9 cellular contexts compared by ENCODE assay signal in the genomic region with DNA sequence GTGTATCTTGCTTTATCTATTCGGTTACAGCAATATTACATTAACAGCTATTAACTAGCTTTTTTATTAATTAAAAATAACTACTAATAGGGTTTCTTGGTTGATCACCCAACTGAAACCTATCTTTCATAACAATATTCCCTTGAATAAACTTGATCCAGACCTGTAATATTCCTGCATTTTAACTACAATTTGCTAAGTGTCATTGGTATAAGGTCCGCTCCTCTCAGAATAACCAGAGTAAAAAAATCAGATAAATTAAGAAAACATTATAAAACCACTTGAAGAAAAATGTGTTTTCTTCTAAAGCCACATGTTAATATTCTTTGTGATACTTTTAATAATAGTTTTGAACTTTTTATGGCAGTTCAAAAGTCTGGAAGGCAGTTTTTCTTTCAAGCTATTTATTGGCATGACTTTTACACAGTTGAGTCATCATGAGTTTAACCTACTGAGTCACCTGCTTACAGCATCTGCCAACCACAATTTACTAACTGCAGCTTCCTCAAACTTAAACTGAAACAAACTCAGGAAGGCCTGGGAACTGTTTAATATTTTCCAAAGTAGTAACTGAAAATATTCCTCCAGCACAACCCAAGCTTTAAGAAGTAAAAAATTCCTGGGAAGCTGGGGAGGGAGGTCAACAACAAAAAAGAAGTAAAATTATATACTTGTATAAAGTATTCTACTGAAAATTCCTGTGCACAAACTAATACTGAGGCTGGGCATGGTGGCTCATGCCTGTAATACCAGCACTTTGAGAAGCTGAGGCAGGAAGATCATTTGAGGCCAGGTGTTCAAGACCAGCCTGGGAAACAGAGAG.
DNase-seq lines count a peak whose midpoint lies in the region; ATAC-seq, FAIRE-seq and TF ChIP-seq lines count a peak whose summit lies in the region.
"Had no signal": no experiment of that assay in that cellular context is flagged by ENCODE, and none has a peak within 500 bp of the region (broad histone marks: within the 10 kb centered on the region; RNA-seq: fewer than 3 reads in every experiment).

No MANE protein-coding gene starts in this region.

- intact Hi-C loops in ovary (cut with DNase I) = no loop called here

- no peak overlapping the region for H3K27ac ChIP-seq in HEK293 (ENCODE audit: extremely low read depth, low read depth, low read length)
- H3K27ac ChIP-seq in ovary = no peak overlapping the region

- POLR2A ChIA-PET in HEK293 (lab: Yijun Ruan, JAX) = interaction anchor here (0.6 to 2.5 kb wide), 2 partner anchors 19 to 33 kb away, joined by 4 to 9 read pairs; no protein-coding TSS in a partner anchor

- TF ChIP-seq CTCF in HEK293 (tag by site-specific recombination; IDR thresholded peaks at IDR 0.05) (no peak), LNCaP clone FGC (IDR thresholded peaks at IDR 0.05; ENCODE audit: control insufficient read depth, extremely low read depth, insufficient read depth) (no peak), ovary (IDR thresholded peaks at IDR 0.05) (no peak)

- H3K27me3 ChIP-seq in ovary = no peaks in the 10 kb centered on the region

- FAIRE-seq in urothelium cell line (lab: Jason Lieb, UNC) = no peak

- ATAC-seq in left lobe of liver = peak; percentile 90

- H3K36me3 ChIP-seq in HEK293 (ENCODE audit: control insufficient read depth in 2 of 2, insufficient read depth in 1 of 2, low read length in 2 of 2) (no peaks in the 10 kb centered on the region; a peak in 1 of 3 replicates), ovary (no peaks in the 10 kb centered on the region)

- H3K4me1 ChIP-seq in HEK293 (ENCODE audit: control insufficient read depth, insufficient read depth, low read length) (peaks cover 12% of the 10 kb centered on the region), ovary (ENCODE audit: insufficient read depth) (no peaks in the 10 kb centered on the region)

- 45 to 77% (median 64%) methylated on average over 2 of the region's 2 CpGs for WGBS in ovary, 3 donors

- peak; percentile 9 for DNase-seq in NCI-H2196 (lab: John Stamatoyannopoulos, UW; ENCODE audit: unreplicated experiment)
- DNase-seq in NCI-H2196 treated with DMSO at 0.1 percent for 48 hours (lab: John Stamatoyannopoulos, UW; ENCODE audit: unreplicated experiment) = no peak
- peak; percentile 56 for DNase-seq in LNCaP clone FGC (ENCODE audit: low read depth)
- DNase-seq in amniotic epithelial cell (ENCODE audit: low read depth) = peak; percentile 93
- no peak for DNase-seq in left lobe of liver (ENCODE audit: low spot score)
- peak; percentile 78 for DNase-seq in urothelium cell line (ENCODE audit: low spot score)
- no peak for DNase-seq in ovary

- TF ChIP-seq EP300 in ovary (IDR thresholded peaks at IDR 0.05) = no peak

- H3K9me3 ChIP-seq in HEK293 (ENCODE audit: control insufficient read depth, insufficient read depth, low read depth, low read length) (no peaks in the 10 kb centered on the region), ovary (no peaks in the 10 kb centered on the region)
- H3K9me3 ChIP-seq: Caco-2 had no signal

- H3K4me3 ChIP-seq in HEK293 (ENCODE audit: low read depth, low read length) (no peak overlapping the region), LNCaP clone FGC (ENCODE audit: low read depth, low read length) (no peak overlapping the region), ovary (no peak overlapping the region)

- TF ChIP-seq POLR2A in ovary (IDR thresholded peaks at IDR 0.05) = no peak

- CTCF ChIA-PET in HEK293 (lab: Yijun Ruan, JAX) = interaction anchor here (0.5 to 1.2 kb wide), 6 partner anchors 20 to 584 kb away, joined by 3 to 5 read pairs (median 4); no protein-coding TSS in a partner anchor

TF ChIP-seq in HEK293, 187 proteins besides CTCF, POLR2A, EP300 and RAD21 (continues in another document):
- TF ChIP-seq ZNF112 (tag by site-specific recombination; IDR thresholded peaks at IDR 0.05) (no peak), ZNF473 (tag by site-specific recombination; IDR thresholded peaks at IDR 0.05) (no peak), PRDM6 (tag by site-specific recombination; IDR thresholded peaks at IDR 0.05) (peak; percentile 99), OVOL3 (tag by site-specific recombination; IDR thresholded peaks at IDR 0.05) (no peak), ZEB2 (tag by site-specific recombination; IDR thresholded peaks at IDR 0.05) (no peak), ZNF23 (tag by site-specific recombination; IDR thresholded peaks at IDR 0.05; ENCODE audit: borderline replicate concordance) (no peak), SP3 (tag by site-specific recombination; IDR thresholded peaks at IDR 0.05) (no peak), SETDB1 (IDR thresholded peaks at IDR 0.05; ENCODE audit: insufficient read length, low read length) (no peak), ZNF266 (tag by site-specific recombination; IDR thresholded peaks at IDR 0.05; ENCODE audit: low read depth) (no peak), ZNF792 (tag by site-specific recombination; IDR thresholded peaks at IDR 0.05) (no peak), ZFP37 (tag by site-specific recombination; IDR thresholded peaks at IDR 0.05) (no peak), ZNF404 (tag by site-specific recombination; IDR thresholded peaks at IDR 0.05) (no peak), ZNF175 (tag by site-specific recombination; IDR thresholded peaks at IDR 0.05) (no peak), EGR2 (tag by site-specific recombination; IDR thresholded peaks at IDR 0.05; ENCODE audit: low read depth) (no peak), ZNF433 (tag by site-specific recombination; IDR thresholded peaks at IDR 0.05; ENCODE audit: low read depth) (no peak), ZNF24 (tag by site-specific recombination; IDR thresholded peaks at IDR 0.05) (no peak), ZNF677 (tag by site-specific recombination; IDR thresholded peaks at IDR 0.05) (no peak), ZNF2 (tag by site-specific recombination; IDR thresholded peaks at IDR 0.05) (no peak), ZNF629 (tag by site-specific recombination; IDR thresholded peaks at IDR 0.05) (0 out of 2 replicates have a peak, but pooled peaks have one; percentile 62), OSR2 (tag by site-specific recombination; IDR thresholded peaks at IDR 0.05) (peak; percentile 74), ZBTB48 (tag by site-specific recombination; IDR thresholded peaks at IDR 0.05) (no peak), ZNF221 (tag by site-specific recombination; IDR thresholded peaks at IDR 0.05; ENCODE audit: borderline replicate concordance) (no peak), ZNF660 (tag by site-specific recombination; IDR thresholded peaks at IDR 0.05) (peak; percentile 79), MEIS1 (CRISPR knock-in tag; IDR thresholded peaks at IDR 0.05; ENCODE audit: borderline replicate concordance) (no peak), ZNF140 (tag by site-specific recombination; IDR thresholded peaks at IDR 0.05) (no peak), GFI1B (tag by site-specific recombination; IDR thresholded peaks at IDR 0.05) (no peak), ZFP41 (tag by site-specific recombination; IDR thresholded peaks at IDR 0.05; ENCODE audit: borderline replicate concordance) (no peak), ZNF391 (tag by site-specific recombination; IDR thresholded peaks at IDR 0.05; ENCODE audit: borderline replicate concordance, low read depth) (no peak), ZNF416 (tag by site-specific recombination; IDR thresholded peaks at IDR 0.05) (no peak), ZBTB8A (tag by site-specific recombination; IDR thresholded peaks at IDR 0.05) (no peak), ZNF394 (tag by site-specific recombination; IDR thresholded peaks at IDR 0.05; ENCODE audit: borderline replicate concordance) (no peak; the same call in 1 of the 2 replicates), ZNF707 (tag by site-specific recombination; IDR thresholded peaks at IDR 0.05) (no peak)
- TF ChIP-seq, protein P1, sequence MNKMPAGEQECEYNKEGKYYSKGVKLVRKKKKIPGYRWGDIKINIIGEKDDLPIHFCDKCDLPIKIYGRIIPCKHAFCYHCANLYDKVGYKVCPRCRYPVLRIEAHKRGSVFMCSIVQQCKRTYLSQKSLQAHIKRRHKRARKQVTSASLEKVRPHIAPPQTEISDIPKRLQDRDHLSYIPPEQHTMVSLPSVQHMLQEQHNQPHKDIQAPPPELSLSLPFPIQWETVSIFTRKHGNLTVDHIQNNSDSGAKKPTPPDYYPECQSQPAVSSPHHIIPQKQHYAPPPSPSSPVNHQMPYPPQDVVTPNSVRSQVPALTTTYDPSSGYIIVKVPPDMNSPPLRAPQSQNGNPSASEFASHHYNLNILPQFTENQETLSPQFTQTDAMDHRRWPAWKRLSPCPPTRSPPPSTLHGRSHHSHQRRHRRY (tag by site-specific recombination; IDR thresholded peaks at IDR 0.05) = no peak
- TF ChIP-seq, protein P2, sequence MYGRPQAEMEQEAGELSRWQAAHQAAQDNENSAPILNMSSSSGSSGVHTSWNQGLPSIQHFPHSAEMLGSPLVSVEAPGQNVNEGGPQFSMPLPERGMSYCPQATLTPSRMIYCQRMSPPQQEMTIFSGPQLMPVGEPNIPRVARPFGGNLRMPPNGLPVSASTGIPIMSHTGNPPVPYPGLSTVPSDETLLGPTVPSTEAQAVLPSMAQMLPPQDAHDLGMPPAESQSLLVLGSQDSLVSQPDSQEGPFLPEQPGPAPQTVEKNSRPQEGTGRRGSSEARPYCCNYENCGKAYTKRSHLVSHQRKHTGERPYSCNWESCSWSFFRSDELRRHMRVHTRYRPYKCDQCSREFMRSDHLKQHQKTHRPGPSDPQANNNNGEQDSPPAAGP (tag by site-specific recombination; IDR thresholded peaks at IDR 0.05) = no peak

Comparison
In these comparisons a context has a peak if more than half of its experiments do, and no peak if none do; other contexts are left out.
1. DNase-seq: peak in NCI-H2196 (single experiment), LNCaP clone FGC (single experiment), amniotic epithelial cell (single experiment) and urothelium cell line (single experiment); none in NCI-H2196 treated with DMSO at 0.1 percent for 48 hours (single experiment), left lobe of liver (single experiment) and ovary (0 of 5).